ENCODE assay signal across 24 cellular contexts in the genomic region with DNA sequence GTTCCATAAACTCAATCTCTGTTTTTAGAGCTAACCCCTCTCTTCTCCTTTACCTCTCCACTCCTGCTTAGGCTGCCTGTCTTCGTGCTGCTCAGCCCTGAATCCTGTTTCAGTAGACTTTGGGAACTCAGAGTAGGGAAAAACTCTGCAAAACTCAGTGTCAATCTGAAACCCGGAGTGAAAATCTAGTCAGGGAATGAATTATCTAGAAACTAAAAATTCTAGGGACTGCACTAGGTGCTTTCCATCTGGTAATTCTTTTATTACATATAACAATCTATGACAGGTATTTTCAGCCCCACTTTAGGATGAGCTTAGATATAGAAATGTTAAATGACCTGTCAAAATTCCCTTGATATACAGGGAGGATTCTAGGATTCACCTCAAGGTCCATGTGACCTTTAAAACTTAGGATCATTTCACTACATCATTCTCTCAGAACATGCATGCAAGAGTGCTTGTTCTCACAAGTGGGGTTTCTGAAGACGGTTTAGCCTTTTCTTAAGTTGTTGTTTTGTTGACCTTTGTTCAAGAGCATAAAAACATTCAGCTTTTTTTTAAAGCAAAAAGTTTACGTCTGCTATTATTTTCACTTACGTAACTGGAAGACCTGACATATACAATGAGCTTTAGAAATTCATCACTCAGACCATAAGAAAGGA.
A peak's percentile ranks its signal among the peaks of the same experiment; 100 is the strongest.
DNase-seq lines count a peak whose midpoint lies in the region; ATAC-seq, FAIRE-seq and TF ChIP-seq lines count a peak whose summit lies in the region.
"Had no signal": no experiment of that assay in that cellular context is flagged by ENCODE, and none has a peak within 500 bp of the region (broad histone marks: within the 10 kb centered on the region; RNA-seq: fewer than 3 reads in every experiment).

No MANE protein-coding gene starts in this region.

- no peaks in the 10 kb centered on the region for H3K9me2 ChIP-seq in PC-3 (replicated peaks; ENCODE audit: low read length)

- no peaks in the 10 kb centered on the region for H3K79me2 ChIP-seq in PC-3 (ENCODE audit: low read length)
- H3K79me2 ChIP-seq in osteoblast (ENCODE audit: insufficient read depth, low read length) = no peaks in the 10 kb centered on the region

- no peak for TF ChIP-seq POLR2A in A549 (IDR thresholded peaks at IDR 0.05; ENCODE audit: low read length)

- H3K4me3 ChIP-seq in A549 (no peak overlapping the region), PC-3 (ENCODE audit: low read length) (no peak overlapping the region), osteoblast (ENCODE audit: insufficient read depth, low read length) (no peak overlapping the region)
- H3K4me3 ChIP-seq: gastrocnemius medialis, mucosa of descending colon, prostate gland had no signal

- H3K9me3 ChIP-seq in A549 = 0 out of 3 replicates have a peak, but pooled peaks cover 8% of the 10 kb centered on the region
- H3K9me3 ChIP-seq in PC-3 (ENCODE audit: low read length) = no peaks in the 10 kb centered on the region
- no peaks in the 10 kb centered on the region for H3K9me3 ChIP-seq in osteoblast (ENCODE audit: low read depth, low read length)
- H3K9me3 ChIP-seq: gastrocnemius medialis, mucosa of descending colon, prostate gland had no signal

- H2AFZ ChIP-seq in PC-3 (ENCODE audit: low read length) (peak overlapping the region; percentile 25; the same call in 1 of the 2 replicates), osteoblast (ENCODE audit: low read length) (peak overlapping the region; percentile 67)

- no peak for ATAC-seq in A549
- peak; percentile 54 for ATAC-seq in GM21717 (IDR thresholded peaks at IDR 0.05; ENCODE audit: unreplicated experiment)
- ATAC-seq in PC-3 = no peak
- ATAC-seq in HG02981 (IDR thresholded peaks at IDR 0.05; ENCODE audit: unreplicated experiment) = no peak
- ATAC-seq: activated CD4-positive, alpha-beta T cell treated with anti-CD3 and anti-CD28 coated beads for 36 hours; gastrocnemius medialis; mucosa of descending colon had no signal

- peak overlapping the region; percentile 71 to 74 for H3K27ac ChIP-seq in A549
- H3K27ac ChIP-seq in PC-3 (ENCODE audit: low read length) = no peak overlapping the region
- no peak overlapping the region for H3K27ac ChIP-seq in osteoblast (ENCODE audit: low read depth, low read length)
- H3K27ac ChIP-seq: gastrocnemius medialis, HL-60, prostate gland had no signal

- TF ChIP-seq CTCF in A549 (IDR thresholded peaks at IDR 0.05) (no peak), PC-3 (conservative IDR thresholded peaks at IDR 0.05; ENCODE audit: low read depth, low read length) (no peak), osteoblast (IDR thresholded peaks at IDR 0.05; ENCODE audit: extremely low read depth, low read depth, low read length) (no peak)

- H3K9ac ChIP-seq in PC-3 (ENCODE audit: low read length) = no peak overlapping the region

- H3F3A ChIP-seq in PC-3 (ENCODE audit: low read length, unreplicated experiment) = no peaks in the 10 kb centered on the region

- no peak for FAIRE-seq in A549 (lab: Jason Lieb, UNC)
- FAIRE-seq: islet of Langerhans had no signal

- H3K27me3 ChIP-seq in PC-3 (ENCODE audit: low read length) (no peaks in the 10 kb centered on the region), osteoblast (ENCODE audit: insufficient read depth, low read length) (no peaks in the 10 kb centered on the region)
- H3K27me3 ChIP-seq: gastrocnemius medialis had no signal

- H3K36me3 ChIP-seq in PC-3 (ENCODE audit: low read depth, low read length) (no peaks in the 10 kb centered on the region), osteoblast (ENCODE audit: insufficient read depth, low read length) (no peaks in the 10 kb centered on the region)
- H3K36me3 ChIP-seq: gastrocnemius medialis, prostate gland had no signal

- intact Hi-C loops in PC-3 (cut with micrococcal nuclease) = no loop called here

- CTCF ChIA-PET in A549 (lab: Yijun Ruan, JAX) = interaction anchor here (0.5 to 1.6 kb wide), 2 partner anchors 8 to 17 kb away, joined by 3 to 4 read pairs; no protein-coding TSS in a partner anchor
- CTCF ChIA-PET in PC-3 (lab: Charles Lee) = no interaction called here

- WGBS in A549 (ENCODE audit: missing lambda C conversion rate) = 70% methylated on average over 5 of the region's 5 CpGs

- H3K4me1 ChIP-seq in A549 (peaks cover 27% of the 10 kb centered on the region), PC-3 (ENCODE audit: insufficient read depth, low read length) (peaks cover 23% of the 10 kb centered on the region), osteoblast (ENCODE audit: insufficient read depth, low read length) (peaks cover 26% of the 10 kb centered on the region)
- H3K4me1 ChIP-seq: prostate gland had no signal

- TF ChIP-seq RAD21 in A549 (conservative IDR thresholded peaks at IDR 0.05 in 1 of 2, IDR thresholded peaks at IDR 0.05 in 1 of 2) = no peak

- no peak for TF ChIP-seq EP300 in A549 (IDR thresholded peaks at IDR 0.05)

- no peak for DNase-seq in A549 (ENCODE audit: low read depth in 1 of 2, low spot score in 1 of 2)
- DNase-seq in PC-3 = no peak
- DNase-seq in osteoblast (ENCODE audit: insufficient read length, low spot score, missing footprints) = no peak
- DNase-seq in NCI-H1105 (lab: John Stamatoyannopoulos, UW) = no peak
- no peak for DNase-seq in hepatic stellate cell (ENCODE audit: low spot score)
- DNase-seq in GOT3 (lab: John Stamatoyannopoulos, UW) = no peak
- DNase-seq: activated CD4-positive, alpha-beta T cell treated with anti-CD3 and anti-CD28 coated beads for 36 hours; cerebellar nuclear complex; DND-41; erythroblast; gastrocnemius medialis; hypothalamus; mucosa of descending colon; NCI-H1105 treated with DMSO at 0.1 percent for 48 hours; NCI-H2081 treated with DMSO at 0.1 percent for 48 hours; NCI-H82; SHP77 treated with DMSO at 0.1 percent for 48 hours; stimulated activated CD4-positive, alpha-beta T cell treated with anti-CD3 and anti-CD28 coated beads, Interleukin-1b, Interleukin-23, amount 100 ng/mL, for 48 hours; T-helper 1 cell had no signal

- no TSS peak for BruUV-seq in PC-3 (replicated peaks; lab: Mats Ljungman, UMichigan)

- H4K20me1 ChIP-seq in PC-3 (ENCODE audit: low read length) (no peaks in the 10 kb centered on the region), osteoblast (ENCODE audit: insufficient read depth, low read length) (no peaks in the 10 kb centered on the region)

- no peak overlapping the region; the same call in 2 of the 3 replicates for H3K4me2 ChIP-seq in A549
- no peak overlapping the region for H3K4me2 ChIP-seq in PC-3 (ENCODE audit: low read length)
- H3K4me2 ChIP-seq in osteoblast (ENCODE audit: insufficient read depth, low read length) = no peak overlapping the region

- POLR2A ChIA-PET in A549 (lab: Yijun Ruan, JAX) (no interaction called here), PC-3 (lab: Charles Lee; ENCODE audit: unreplicated experiment) (no interaction called here)

TF ChIP-seq in A549, 52 proteins besides CTCF, POLR2A, EP300 and RAD21:
- no peak for TF ChIP-seq HOXB5 (CRISPR knock-in tag; IDR thresholded peaks at IDR 0.05)
- TF ChIP-seq NR3C1 (IDR thresholded peaks at IDR 0.05) = no peak
- no peak for TF ChIP-seq NPAS2 (CRISPR knock-in tag; IDR thresholded peaks at IDR 0.05; ENCODE audit: borderline replicate concordance)
- TF ChIP-seq MYC (IDR thresholded peaks at IDR 0.05; ENCODE audit: borderline replicate concordance, low read length) = no peak
- no peak for TF ChIP-seq SMC3 (IDR thresholded peaks at IDR 0.05)
- TF ChIP-seq, protein P1, sequence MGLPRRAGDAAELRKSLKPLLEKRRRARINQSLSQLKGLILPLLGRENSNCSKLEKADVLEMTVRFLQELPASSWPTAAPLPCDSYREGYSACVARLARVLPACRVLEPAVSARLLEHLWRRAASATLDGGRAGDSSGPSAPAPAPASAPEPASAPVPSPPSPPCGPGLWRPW (IDR thresholded peaks at IDR 0.05) = no peak
- TF ChIP-seq, protein P2, sequence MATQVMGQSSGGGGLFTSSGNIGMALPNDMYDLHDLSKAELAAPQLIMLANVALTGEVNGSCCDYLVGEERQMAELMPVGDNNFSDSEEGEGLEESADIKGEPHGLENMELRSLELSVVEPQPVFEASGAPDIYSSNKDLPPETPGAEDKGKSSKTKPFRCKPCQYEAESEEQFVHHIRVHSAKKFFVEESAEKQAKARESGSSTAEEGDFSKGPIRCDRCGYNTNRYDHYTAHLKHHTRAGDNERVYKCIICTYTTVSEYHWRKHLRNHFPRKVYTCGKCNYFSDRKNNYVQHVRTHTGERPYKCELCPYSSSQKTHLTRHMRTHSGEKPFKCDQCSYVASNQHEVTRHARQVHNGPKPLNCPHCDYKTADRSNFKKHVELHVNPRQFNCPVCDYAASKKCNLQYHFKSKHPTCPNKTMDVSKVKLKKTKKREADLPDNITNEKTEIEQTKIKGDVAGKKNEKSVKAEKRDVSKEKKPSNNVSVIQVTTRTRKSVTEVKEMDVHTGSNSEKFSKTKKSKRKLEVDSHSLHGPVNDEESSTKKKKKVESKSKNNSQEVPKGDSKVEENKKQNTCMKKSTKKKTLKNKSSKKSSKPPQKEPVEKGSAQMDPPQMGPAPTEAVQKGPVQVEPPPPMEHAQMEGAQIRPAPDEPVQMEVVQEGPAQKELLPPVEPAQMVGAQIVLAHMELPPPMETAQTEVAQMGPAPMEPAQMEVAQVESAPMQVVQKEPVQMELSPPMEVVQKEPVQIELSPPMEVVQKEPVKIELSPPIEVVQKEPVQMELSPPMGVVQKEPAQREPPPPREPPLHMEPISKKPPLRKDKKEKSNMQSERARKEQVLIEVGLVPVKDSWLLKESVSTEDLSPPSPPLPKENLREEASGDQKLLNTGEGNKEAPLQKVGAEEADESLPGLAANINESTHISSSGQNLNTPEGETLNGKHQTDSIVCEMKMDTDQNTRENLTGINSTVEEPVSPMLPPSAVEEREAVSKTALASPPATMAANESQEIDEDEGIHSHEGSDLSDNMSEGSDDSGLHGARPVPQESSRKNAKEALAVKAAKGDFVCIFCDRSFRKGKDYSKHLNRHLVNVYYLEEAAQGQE (IDR thresholded peaks at IDR 0.05) = no peak
- no peak for TF ChIP-seq EHMT2 (IDR thresholded peaks at IDR 0.05; ENCODE audit: low read depth)
- TF ChIP-seq ESRRA (IDR thresholded peaks at IDR 0.05; ENCODE audit: borderline replicate concordance, low read length) = no peak
- TF ChIP-seq, protein P3, sequence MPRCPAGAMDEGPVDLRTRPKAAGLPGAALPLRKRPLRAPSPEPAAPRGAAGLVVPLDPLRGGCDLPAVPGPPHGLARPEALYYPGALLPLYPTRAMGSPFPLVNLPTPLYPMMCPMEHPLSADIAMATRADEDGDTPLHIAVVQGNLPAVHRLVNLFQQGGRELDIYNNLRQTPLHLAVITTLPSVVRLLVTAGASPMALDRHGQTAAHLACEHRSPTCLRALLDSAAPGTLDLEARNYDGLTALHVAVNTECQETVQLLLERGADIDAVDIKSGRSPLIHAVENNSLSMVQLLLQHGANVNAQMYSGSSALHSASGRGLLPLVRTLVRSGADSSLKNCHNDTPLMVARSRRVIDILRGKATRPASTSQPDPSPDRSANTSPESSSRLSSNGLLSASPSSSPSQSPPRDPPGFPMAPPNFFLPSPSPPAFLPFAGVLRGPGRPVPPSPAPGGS (IDR thresholded peaks at IDR 0.05) = no peak
- no peak for TF ChIP-seq HDAC2 (IDR thresholded peaks at IDR 0.05)

Comparison
In these comparisons a context has a peak if more than half of its experiments do, and no peak if none do; other contexts are left out.
1. H3K27ac ChIP-seq: peak in A549 (2 of 2); none in PC-3 (single experiment) and osteoblast (single experiment).